Comparison of ENCODE assay signal across 10 cellular contexts in genomic region chr17:40548491-40548981, GRCh38. TPM values are rescaled to one million over a fixed set of nuclear protein-coding genes. Genes with fewer than 3 reads are reported as not detected.
DNase-seq lines count a peak whose midpoint lies in the region; ATAC-seq and TF ChIP-seq lines count a peak whose summit lies in the region.
"Had no signal": no experiment of that assay in that cellular context is flagged by ENCODE, and none has a peak within 500 bp of the region (broad histone marks: within the 10 kb centered on the region; RNA-seq: fewer than 3 reads in every experiment).

No MANE protein-coding gene starts in this region.

- H3K9me3 ChIP-seq in right atrium auricular region = no peaks in the 10 kb centered on the region
- H3K9me3 ChIP-seq in breast epithelium = no peaks in the 10 kb centered on the region
- H3K9me3 ChIP-seq in uterus = no peaks in the 10 kb centered on the region

- H3K27me3 Mint-ChIP-seq in nephron (ENCODE audit: low read depth) = peaks cover 3% of the 10 kb centered on the region

- TF ChIP-seq CTCF in right atrium auricular region (IDR thresholded peaks at IDR 0.05) = no peak
- TF ChIP-seq CTCF in breast epithelium (IDR thresholded peaks at IDR 0.05) = no peak
- no peak for TF ChIP-seq CTCF in nephron (IDR thresholded peaks at IDR 0.05; ENCODE audit: unreplicated experiment in 3 of 3)
- TF ChIP-seq CTCF in uterus (IDR thresholded peaks at IDR 0.05) = no peak

- H3K4me1 ChIP-seq in right atrium auricular region (peaks cover 0 to 70% of the 10 kb centered on the region in 2 donors), breast epithelium (peaks cover 50 to 54% of the 10 kb centered on the region in 2 donors), uterus (peaks cover 24 to 29% of the 10 kb centered on the region in 2 donors)

- H3K27me3 ChIP-seq in right atrium auricular region (no peaks in the 10 kb centered on the region), breast epithelium (no peaks in the 10 kb centered on the region), uterus (no peaks in the 10 kb centered on the region)

- TF ChIP-seq POLR2A in breast epithelium (IDR thresholded peaks at IDR 0.05) (no peak), uterus (IDR thresholded peaks at IDR 0.05) (no peak)

- H3K27ac ChIP-seq in right atrium auricular region = peak overlapping the region; percentile 83 to 87
- peak overlapping the region; percentile 97 for H3K27ac ChIP-seq in breast epithelium
- peak overlapping the region; percentile 85 to 87 for H3K27ac ChIP-seq in uterus

- H3K36me3 Mint-ChIP-seq in nephron (ENCODE audit: low read depth) = no peaks in the 10 kb centered on the region

- no peaks in the 10 kb centered on the region for H3K9me3 Mint-ChIP-seq in nephron

- H3K4me3 Mint-ChIP-seq in nephron = peak overlapping the region in 1 of 3 experiments; percentile 67

- intact Hi-C loops in Right ventricle myocardium inferior (cut with DNase I) (no loop called here), breast epithelium (cut with DNase I; ENCODE audit: low total_unique reads) (no loop called here), uterus (cut with DNase I; ENCODE audit: low total_unique reads) (no loop called here)

- H3K4me1 Mint-ChIP-seq in nephron = peaks cover 88% of the 10 kb centered on the region

- H3K36me3 ChIP-seq in right atrium auricular region (no peaks in the 10 kb centered on the region), breast epithelium (no peaks in the 10 kb centered on the region), uterus (no peaks in the 10 kb centered on the region)

- ATAC-seq in Right ventricle myocardium inferior (no peak), HG03565 (IDR thresholded peaks at IDR 0.05; ENCODE audit: unreplicated experiment) (no peak), HG03457 (IDR thresholded peaks at IDR 0.05; ENCODE audit: unreplicated experiment) (no peak), GM18867 (IDR thresholded peaks at IDR 0.05; ENCODE audit: unreplicated experiment) (no peak)

- DNase-seq in right atrium auricular region (ENCODE audit: low spot score) (peak; percentile 32), Right ventricle myocardium inferior (ENCODE audit: missing footprints) (no peak), breast epithelium (ENCODE audit: low spot score in 2 of 2) (peak; percentile 15 to 45), uterus (peak in 1 of 2 donors; percentile 12)
- DNase-seq: activated CD4-positive, CD25-positive, alpha-beta regulatory T cell treated with anti-CD3 and anti-CD28 coated beads, Interleukin-2, amount 50 U/mL, for 72 hours; NCI-H774 had no signal

- H3K27ac Mint-ChIP-seq in nephron = peak overlapping the region; percentile 74 to 98 (median 96)

- H3K4me3 ChIP-seq in right atrium auricular region (no peak overlapping the region), breast epithelium (peak overlapping the region in 1 of 3 donors; percentile 15), uterus (no peak overlapping the region)

RNA-seq across cellular contexts. Expression of gene CCR7, which starts 16.7 kb away (rescaled TPM):
- under 1 TPM in 1 of 2 donors, not detected in 1; 0.28 TPM for total RNA-seq in right atrium auricular region
- total RNA-seq in Right ventricle myocardium inferior = not detected
- 1 to 10 TPM in 1 of 3 donors, under 1 TPM in 2; 0.16 to 1.0 (median 0.33) TPM for total RNA-seq in breast epithelium
- under 1 TPM in 1 of 4 donors, not detected in 3; 0.14 TPM for total RNA-seq in uterus

RNA-seq across cellular contexts. Expression of gene TNS4, which starts 47.1 kb away (rescaled TPM):
- not detected for total RNA-seq in right atrium auricular region
- total RNA-seq in Right ventricle myocardium inferior = not detected
- 10 to 100 TPM in 2 of 3 donors, not detected in 1; 30.5 to 52.2 TPM for total RNA-seq in breast epithelium
- total RNA-seq in uterus = 1 to 10 TPM in 1 of 4 donors, under 1 TPM in 2, not detected in 1; 0.09 to 2.6 (median 0.28) TPM
